9 cellular contexts compared by ENCODE assay signal in the genomic region with DNA sequence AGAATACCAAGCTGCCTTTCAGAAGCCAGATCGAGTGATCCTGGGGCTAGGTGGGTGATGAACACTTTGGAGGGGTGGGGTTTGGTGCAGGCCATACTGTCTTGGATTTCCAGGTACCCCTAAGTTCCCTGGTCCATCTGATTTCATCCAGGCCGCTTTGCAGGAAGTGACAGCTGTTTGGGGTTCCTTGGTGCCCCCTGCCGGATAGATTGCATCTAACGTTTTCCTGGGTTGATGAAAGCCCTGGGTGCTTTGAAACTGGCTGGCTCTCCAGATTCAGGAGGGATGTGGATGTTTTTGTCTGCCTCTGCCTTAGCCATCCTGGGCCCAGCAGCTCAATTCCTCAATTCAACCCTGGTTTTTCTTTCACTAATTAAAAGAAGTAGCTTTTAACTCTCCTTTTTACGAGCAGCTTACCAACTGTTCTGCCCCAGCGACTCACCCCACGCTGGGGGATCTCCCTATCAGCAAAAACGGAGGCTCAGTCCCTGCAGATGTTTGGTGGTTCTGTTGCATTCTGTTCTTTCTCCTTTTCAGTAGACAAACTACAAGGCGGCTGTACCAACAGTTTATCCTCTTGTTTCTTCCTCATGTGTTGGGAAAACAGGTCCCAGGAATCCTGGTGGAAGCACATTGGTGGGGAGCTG. TPM values are rescaled to one million over a fixed set of nuclear protein-coding genes. Genes with fewer than 3 reads are reported as not detected.
DNase-seq lines count a peak whose midpoint lies in the region; ATAC-seq, FAIRE-seq and TF ChIP-seq lines count a peak whose summit lies in the region.
"Had no signal": no experiment of that assay in that cellular context is flagged by ENCODE, and none has a peak within 500 bp of the region (broad histone marks: within the 10 kb centered on the region; RNA-seq: fewer than 3 reads in every experiment).

No MANE protein-coding gene starts in this region.

- no peak overlapping the region for H3K9ac ChIP-seq in kidney (ENCODE audit: low read length in 2 of 2)

- peak; percentile 54 for DNase-seq in NCI-H2107 treated with DMSO at 0.1 percent for 48 hours (lab: John Stamatoyannopoulos, UW; ENCODE audit: unreplicated experiment)
- no peak for DNase-seq in NCI-H2107 (lab: John Stamatoyannopoulos, UW)
- DNase-seq in NCI-H2029 treated with DMSO at 0.1 percent for 48 hours (lab: John Stamatoyannopoulos, UW), result peak; percentile 7
- DNase-seq in cardiac fibroblast (ENCODE audit: low read depth in 2 of 2), result peak; percentile 69 to 77
- no peak for DNase-seq in kidney
- peak; percentile 65 for DNase-seq in stimulated activated CD4-positive, alpha-beta T cell treated with anti-CD3 and anti-CD28 coated beads, Interleukin-1b, Interleukin-23, amount 100 ng/mL, for 48 hours

- ATAC-seq in HG02840 (IDR thresholded peaks at IDR 0.05; ENCODE audit: low FRiP score, unreplicated experiment), result peak; percentile 75

- H3K9me3 ChIP-seq in kidney (ENCODE audit: control insufficient read depth in 1 of 2, low read length in 2 of 2), result no peaks in the 10 kb centered on the region

- intact Hi-C loops in kidney (cut with DNase I), result loop anchor here (5.0 kb wide), 1 partner anchor 77 kb away; no protein-coding TSS in a partner anchor

- no peak for FAIRE-seq in kidney (lab: Jason Lieb, UNC)
- FAIRE-seq: G401.6 had no signal

- peak; percentile 74 for TF ChIP-seq CTCF in WI38 (IDR thresholded peaks at IDR 0.05; ENCODE audit: low read depth, low read length)
- TF ChIP-seq CTCF in cardiac fibroblast (IDR thresholded peaks at IDR 0.05; ENCODE audit: low read depth, low read length), result peak; percentile 70
- peak; percentile 62 for TF ChIP-seq CTCF in kidney (IDR thresholded peaks at IDR 0.05; ENCODE audit: borderline replicate concordance, extremely low read depth, insufficient read depth)

- H3K4me3 ChIP-seq in WI38 (ENCODE audit: low read depth, low read length) (no peak overlapping the region), cardiac fibroblast (replicated peaks in 1 of 2; ENCODE audit: low read depth in 2 of 2, low read length in 2 of 2) (no peak overlapping the region), kidney (ENCODE audit: low read length in 2 of 2) (no peak overlapping the region)

- no peaks in the 10 kb centered on the region for H3K4me1 ChIP-seq in kidney (ENCODE audit: control insufficient read depth in 1 of 2, insufficient read depth in 1 of 2, low read depth in 1 of 2, low read length in 2 of 2)

- H3K27ac ChIP-seq in kidney (ENCODE audit: low read depth in 2 of 2, low read length in 2 of 2), result no peak overlapping the region

- H3K36me3 ChIP-seq in kidney (ENCODE audit: control insufficient read depth in 1 of 2, insufficient read depth in 2 of 2, low read length in 2 of 2), result no peaks in the 10 kb centered on the region

RNA-seq across cellular contexts. Expression of gene ARHGEF4, which starts 37.1 kb away (rescaled TPM):
- total RNA-seq in kidney, result 0.94 TPM
- 0.90 TPM for polyA plus RNA-seq in kidney (ENCODE audit: insufficient read depth, low read depth, low replicate concordance)

Comparison
In these comparisons a context has a peak if more than half of its experiments do, and no peak if none do; other contexts are left out.
1. DNase-seq: peak in NCI-H2107 treated with DMSO at 0.1 percent for 48 hours (single experiment), NCI-H2029 treated with DMSO at 0.1 percent for 48 hours (single experiment), cardiac fibroblast (2 of 2) and stimulated activated CD4-positive, alpha-beta T cell treated with anti-CD3 and anti-CD28 coated beads, Interleukin-1b, Interleukin-23, amount 100 ng/mL, for 48 hours (single experiment); none in NCI-H2107 (single experiment) and kidney (single experiment).
2. Peak in every context shown above with its lines, with median percentiles within 50 percentile points of each other: CTCF ChIP-seq.